Comparison of ENCODE assay signal across 11 cellular contexts in the genomic region with DNA sequence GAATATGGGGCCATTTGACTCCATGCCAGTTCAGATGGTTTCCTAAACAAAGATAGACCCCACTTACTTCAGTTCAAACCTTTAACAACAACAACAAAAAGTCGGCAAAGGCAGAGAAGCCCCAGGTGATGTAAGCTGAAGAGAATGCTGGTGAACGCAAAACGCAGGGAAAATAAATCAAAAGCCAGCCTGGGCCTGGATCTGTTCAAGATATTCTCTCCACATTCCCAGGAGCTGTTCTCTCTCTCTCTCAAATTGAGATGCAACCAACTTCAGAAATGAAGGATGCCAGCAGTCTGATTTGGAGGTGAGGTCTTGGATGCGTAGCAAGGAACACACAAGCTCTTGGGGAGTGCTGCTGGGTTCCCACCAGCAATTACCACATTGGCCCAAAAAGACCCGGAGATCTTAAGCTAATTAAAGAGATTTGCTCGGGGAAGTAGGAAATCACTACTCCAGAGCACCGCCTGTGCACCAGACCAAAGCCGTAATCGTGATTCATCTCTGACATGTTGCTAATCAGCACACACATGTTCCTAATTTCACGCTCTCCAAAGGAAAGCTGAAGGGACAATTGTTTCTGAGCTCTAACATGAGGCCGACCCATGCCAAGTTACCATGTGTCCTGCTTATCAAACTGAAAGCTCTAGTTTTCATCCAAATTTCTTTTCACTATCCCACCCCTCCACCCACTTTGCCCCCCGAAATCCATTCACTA. TPM values are rescaled to one million over a fixed set of nuclear protein-coding genes. Genes with fewer than 3 reads are reported as not detected.
DNase-seq lines count a peak whose midpoint lies in the region; ATAC-seq, FAIRE-seq and TF ChIP-seq lines count a peak whose summit lies in the region.
"Had no signal": no experiment of that assay in that cellular context is flagged by ENCODE, and none has a peak within 500 bp of the region (broad histone marks: within the 10 kb centered on the region; RNA-seq: fewer than 3 reads in every experiment).

No MANE protein-coding gene starts in this region.

- no peak overlapping the region for H3K23ac ChIP-seq in mesenchymal stem cell (ENCODE audit: low read length in 2 of 2)

- peak overlapping the region; percentile 85 for H3K9ac ChIP-seq in mesenchymal stem cell (ENCODE audit: low read length)

- no peaks in the 10 kb centered on the region for H3K36me3 ChIP-seq in mesenchymal stem cell (ENCODE audit: control insufficient read depth in 1 of 2, insufficient read depth in 2 of 2, low read depth in 1 of 2, low read length in 2 of 2)
- H3K36me3 ChIP-seq in testis (ENCODE audit: low read depth, missing control alignments): no peaks in the 10 kb centered on the region
- H3K36me3 ChIP-seq: adrenal gland had no signal

- peaks cover 0 to 3% of the 10 kb centered on the region in 2 experiments for H3K27me3 ChIP-seq in mesenchymal stem cell (ENCODE audit: control insufficient read depth in 1 of 2, insufficient read depth in 1 of 2, low read length in 2 of 2)
- H3K27me3 ChIP-seq in testis: no peaks in the 10 kb centered on the region
- H3K27me3 ChIP-seq: adrenal gland had no signal

- peak overlapping the region; percentile 63 for H4K8ac ChIP-seq in mesenchymal stem cell (ENCODE audit: low read length)

- H3K9me3 ChIP-seq in mesenchymal stem cell (ENCODE audit: control insufficient read depth, low read length): no peaks in the 10 kb centered on the region
- no peaks in the 10 kb centered on the region for H3K9me3 ChIP-seq in testis
- H3K9me3 ChIP-seq: adrenal gland had no signal

- H3K18ac ChIP-seq in mesenchymal stem cell (ENCODE audit: low read depth in 1 of 2, low read length in 2 of 2): no peak overlapping the region

- H2AK5ac ChIP-seq in mesenchymal stem cell (ENCODE audit: low read length, severe bottlenecking): no peak overlapping the region

- intact Hi-C loops in testis (cut with DNase I; ENCODE audit: low total_unique reads): no loop called here

- H3K4me1 ChIP-seq in mesenchymal stem cell (ENCODE audit: control insufficient read depth, insufficient read depth, low read depth, low read length) (peaks cover 5% of the 10 kb centered on the region), testis (peaks cover 15% of the 10 kb centered on the region)
- H3K4me1 ChIP-seq: adrenal gland had no signal

- no peak overlapping the region for H2BK120ac ChIP-seq in mesenchymal stem cell (ENCODE audit: low read depth, low read length)

- H3K4me3 ChIP-seq in mesenchymal stem cell (ENCODE audit: insufficient read depth in 1 of 2, low read depth in 1 of 2, low read length in 2 of 2): peak overlapping the region in 1 of 2 experiments; percentile 68
- H3K4me3 ChIP-seq in testis: no peak overlapping the region
- H3K4me3 ChIP-seq: adrenal gland had no signal

- H4K91ac ChIP-seq in mesenchymal stem cell (ENCODE audit: low read length): no peak overlapping the region

- no peaks in the 10 kb centered on the region for H3K36me3 Mint-ChIP-seq in HFFc6 (ENCODE audit: low read depth)
- H3K36me3 Mint-ChIP-seq in activated naive CD4-positive, alpha-beta T cell treated with anti-CD3 and anti-CD28 coated beads, Interleukin-2, amount 50 U/mL, for 72 hours: no peaks in the 10 kb centered on the region

- H3K4ac ChIP-seq in mesenchymal stem cell (ENCODE audit: low read depth in 1 of 2, low read length in 2 of 2): no peak overlapping the region

- TF ChIP-seq CTCF in HFFc6 (IDR thresholded peaks at IDR 0.05): no peak
- TF ChIP-seq CTCF in testis (IDR thresholded peaks at IDR 0.05): no peak

- H3K4me3 Mint-ChIP-seq in HFFc6: peak overlapping the region; percentile 77

- no peak overlapping the region for H3K4me2 ChIP-seq in mesenchymal stem cell (ENCODE audit: low read length, poor library complexity, severe bottlenecking)

- no peak overlapping the region for H3K14ac ChIP-seq in mesenchymal stem cell (ENCODE audit: low read length in 2 of 2)

- H2BK15ac ChIP-seq in mesenchymal stem cell (ENCODE audit: low read depth, poor library complexity, severe bottlenecking): peak overlapping the region; percentile 12

- WGBS in mesenchymal stem cell: 14% methylated on average over 11 of the region's 12 CpGs
- WGBS in testis, 2 donors: 53 to 57% methylated on average over 12 of the region's 12 CpGs

- H3K27me3 Mint-ChIP-seq in HFFc6 (ENCODE audit: insufficient read depth): peaks cover 42% of the 10 kb centered on the region

- DNase-seq in HFFc6 (peak; percentile 48), mesenchymal stem cell (peak; percentile 36), testis (peak; percentile 14), NCI-H187 treated with DMSO at 0.1 percent for 48 hours (lab: John Stamatoyannopoulos, UW) (no peak)
- DNase-seq in stimulated activated CD4-positive, alpha-beta T cell treated with anti-CD3 and anti-CD28 coated beads, Interleukin-2, amount 100 ng/mL, for 24 hours: no peak
- no peak for DNase-seq in activated naive CD4-positive, alpha-beta T cell treated with anti-CD3 and anti-CD28 coated beads, Interleukin-2, amount 50 U/mL, for 72 hours (ENCODE audit: low spot score in 2 of 2)
- DNase-seq: adrenal gland, NCI-H526 treated with DMSO at 0.1 percent for 48 hours had no signal

- TF ChIP-seq POLR2A in testis (IDR thresholded peaks at IDR 0.05): no peak

- no peak overlapping the region for H3K27ac Mint-ChIP-seq in HFFc6
- no peak overlapping the region for H3K27ac Mint-ChIP-seq in activated naive CD4-positive, alpha-beta T cell treated with anti-CD3 and anti-CD28 coated beads, Interleukin-2, amount 50 U/mL, for 72 hours

- no peak for ATAC-seq in HG03571 (IDR thresholded peaks at IDR 0.05; ENCODE audit: unreplicated experiment)
- ATAC-seq in activated naive CD4-positive, alpha-beta T cell treated with anti-CD3 and anti-CD28 coated beads, Interleukin-2, amount 50 U/mL, for 72 hours: no peak

- no peak overlapping the region for H2BK12ac ChIP-seq in mesenchymal stem cell (ENCODE audit: low read length in 2 of 2)

- no peaks in the 10 kb centered on the region for H3K9me3 Mint-ChIP-seq in HFFc6
- no peaks in the 10 kb centered on the region for H3K9me3 Mint-ChIP-seq in activated naive CD4-positive, alpha-beta T cell treated with anti-CD3 and anti-CD28 coated beads, Interleukin-2, amount 50 U/mL, for 72 hours

- H3K4me1 Mint-ChIP-seq in HFFc6 (ENCODE audit: low read depth): peaks cover 22% of the 10 kb centered on the region

- no peaks in the 10 kb centered on the region for H3K79me1 ChIP-seq in mesenchymal stem cell (replicated peaks; ENCODE audit: low read length, poor library complexity, severe bottlenecking)

- FAIRE-seq in endometrium (lab: Jason Lieb, UNC): peak; percentile 86

- H2AFZ ChIP-seq in mesenchymal stem cell (ENCODE audit: low read depth, low read length): peak overlapping the region; percentile 24

- H3K27ac ChIP-seq in mesenchymal stem cell (ENCODE audit: low read length, poor library complexity, severe bottlenecking) (no peak overlapping the region), testis (peak overlapping the region; percentile 55 to 71)
- H3K27ac ChIP-seq: adrenal gland had no signal

- no peak overlapping the region for H2BK5ac ChIP-seq in mesenchymal stem cell (ENCODE audit: low read depth, low read length, poor library complexity, severe bottlenecking)

RNA-seq across cellular contexts. Expression of a gene that starts 37.1 kb away (rescaled TPM):
- under 1 TPM in 4 of 6 experiments, not detected in 2; 0.05 to 0.26 (median 0.13) TPM for total RNA-seq in HFFc6 (2021; fragmentation: NEBNext Ultra II Directional; extraction: Animal tissue kit (Norgen Biotek cat#: 25700))
- 0.65 TPM for polyA plus RNA-seq in mesenchymal stem cell (2013, experiment 1 of 2)
- 0.58 TPM for polyA plus RNA-seq in mesenchymal stem cell (2013, experiment 2 of 2)
- 10 to 100 TPM; 25.0 to 29.9 TPM for total RNA-seq in testis
- 27.9 TPM for polyA plus RNA-seq in testis (ENCODE audit: insufficient read depth, low read depth, low replicate concordance)
- under 1 TPM in 1 of 2 donors, not detected in 1; 0.04 TPM for total RNA-seq in activated naive CD4-positive, alpha-beta T cell treated with anti-CD3 and anti-CD28 coated beads, Interleukin-2, amount 50 U/mL, for 72 hours
- total RNA-seq: T-helper 1 cell treated with Interleukin-12 subunit alpha and Interleukin-12 subunit beta and Interleukin-4 antibody, amounts not matched to agents 30 ng/mL and 1 ng/mL, for 36 hours had no signal

Comparison
In these comparisons a context has a peak if more than half of its experiments do, and no peak if none do; other contexts are left out.
1. DNase-seq: peak in HFFc6 (single experiment), mesenchymal stem cell (single experiment) and testis (single experiment); none in NCI-H187 treated with DMSO at 0.1 percent for 48 hours (single experiment), stimulated activated CD4-positive, alpha-beta T cell treated with anti-CD3 and anti-CD28 coated beads, Interleukin-2, amount 100 ng/mL, for 24 hours (0 of 2) and activated naive CD4-positive, alpha-beta T cell treated with anti-CD3 and anti-CD28 coated beads, Interleukin-2, amount 50 U/mL, for 72 hours (0 of 2).
2. RNA of a gene that starts 37.1 kb away (total RNA-seq): 25.0 to 29.9 TPM in testis; 0.05 to 0.26 TPM in HFFc6 and 0.04 TPM in activated naive CD4-positive, alpha-beta T cell treated with anti-CD3 and anti-CD28 coated beads, Interleukin-2, amount 50 U/mL, for 72 hours; every median in the first group is over 10 times any median in the second.